3 cellular contexts compared by ENCODE assay signal in the genomic region with DNA sequence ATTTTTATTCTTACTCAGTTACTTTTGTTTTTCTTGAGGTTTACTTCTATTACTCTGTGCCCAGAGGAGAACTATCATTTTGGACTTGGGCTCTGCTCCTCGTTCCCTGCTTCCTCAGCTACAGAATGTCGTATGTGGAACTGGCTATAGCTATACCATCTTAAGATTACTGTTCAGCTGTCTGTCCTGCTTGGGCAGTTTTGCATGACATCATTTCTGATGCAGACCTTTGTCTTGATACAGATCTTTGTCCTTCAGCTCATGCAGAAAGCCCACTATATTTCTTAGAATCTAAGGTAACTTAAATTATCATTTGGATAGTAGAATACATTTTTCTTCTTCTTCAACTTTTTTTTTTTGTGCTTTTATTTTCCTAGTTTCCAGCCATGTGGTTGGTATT.
TF ChIP-seq lines count a peak whose summit lies in the region.

No MANE protein-coding gene starts in this region.

TF ChIP-seq in HEK293, 187 proteins besides CTCF, POLR2A, EP300 and RAD21:
- TF ChIP-seq ATF2 (tag by site-specific recombination; IDR thresholded peaks at IDR 0.05; ENCODE audit: low read depth) (0 out of 2 replicates have a peak, but pooled peaks have one; percentile 11), ZNF121 (tag by site-specific recombination; IDR thresholded peaks at IDR 0.05) (no peak)

TF ChIP-seq in K562, 482 proteins besides CTCF, POLR2A, EP300 and RAD21:
- TF ChIP-seq ETV6 (IDR thresholded peaks at IDR 0.05; ENCODE audit: borderline replicate concordance in 1 of 2, low read depth in 2 of 2, low read length in 1 of 2) = no peak
- TF ChIP-seq ETV6 (CRISPR knock-in tag; IDR thresholded peaks at IDR 0.05; ENCODE audit: borderline replicate concordance) = no peak
- TF ChIP-seq ATF7 (IDR thresholded peaks at IDR 0.05) = peak; percentile 53; the same call in 1 of the 2 replicates
- no peak for TF ChIP-seq HNRNPH1 (optimal IDR thresholded peaks at IDR 0.05; ENCODE audit: low read depth, low read length)
- TF ChIP-seq, protein P1, sequence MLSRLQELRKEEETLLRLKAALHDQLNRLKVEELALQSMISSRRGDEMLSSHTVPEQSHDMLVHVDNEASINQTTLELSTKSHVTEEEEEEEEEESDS (CRISPR knock-in tag; IDR thresholded peaks at IDR 0.05) = no peak
- no peak for TF ChIP-seq GATAD2A (IDR thresholded peaks at IDR 0.05)

TF ChIP-seq in GM23338, 12 proteins besides CTCF, POLR2A, EP300 and RAD21:
- TF ChIP-seq NANOG (IDR thresholded peaks at IDR 0.05; ENCODE audit: borderline replicate concordance) (no peak), JUNB (IDR thresholded peaks at IDR 0.05; ENCODE audit: unreplicated experiment) (no peak), EZH2 (IDR thresholded peaks at IDR 0.05; ENCODE audit: low read depth, unreplicated experiment) (no peak), ZNF462 (CRISPR knock-in tag; IDR thresholded peaks at IDR 0.05) (no peak), ZNF114 (CRISPR knock-in tag; IDR thresholded peaks at IDR 0.05) (no peak), ZNF331 (CRISPR knock-in tag; IDR thresholded peaks at IDR 0.05; ENCODE audit: low read depth) (no peak), POLR2AphosphoS5 (IDR thresholded peaks at IDR 0.05; ENCODE audit: low read depth) (no peak), EZH2phosphoT487 (IDR thresholded peaks at IDR 0.05; ENCODE audit: unreplicated experiment) (no peak), STAT1 (IDR thresholded peaks at IDR 0.05; ENCODE audit: unreplicated experiment) (no peak), CREB1 (CRISPR knock-in tag; IDR thresholded peaks at IDR 0.05; ENCODE audit: low read depth) (no peak)
- TF ChIP-seq, protein P2, sequence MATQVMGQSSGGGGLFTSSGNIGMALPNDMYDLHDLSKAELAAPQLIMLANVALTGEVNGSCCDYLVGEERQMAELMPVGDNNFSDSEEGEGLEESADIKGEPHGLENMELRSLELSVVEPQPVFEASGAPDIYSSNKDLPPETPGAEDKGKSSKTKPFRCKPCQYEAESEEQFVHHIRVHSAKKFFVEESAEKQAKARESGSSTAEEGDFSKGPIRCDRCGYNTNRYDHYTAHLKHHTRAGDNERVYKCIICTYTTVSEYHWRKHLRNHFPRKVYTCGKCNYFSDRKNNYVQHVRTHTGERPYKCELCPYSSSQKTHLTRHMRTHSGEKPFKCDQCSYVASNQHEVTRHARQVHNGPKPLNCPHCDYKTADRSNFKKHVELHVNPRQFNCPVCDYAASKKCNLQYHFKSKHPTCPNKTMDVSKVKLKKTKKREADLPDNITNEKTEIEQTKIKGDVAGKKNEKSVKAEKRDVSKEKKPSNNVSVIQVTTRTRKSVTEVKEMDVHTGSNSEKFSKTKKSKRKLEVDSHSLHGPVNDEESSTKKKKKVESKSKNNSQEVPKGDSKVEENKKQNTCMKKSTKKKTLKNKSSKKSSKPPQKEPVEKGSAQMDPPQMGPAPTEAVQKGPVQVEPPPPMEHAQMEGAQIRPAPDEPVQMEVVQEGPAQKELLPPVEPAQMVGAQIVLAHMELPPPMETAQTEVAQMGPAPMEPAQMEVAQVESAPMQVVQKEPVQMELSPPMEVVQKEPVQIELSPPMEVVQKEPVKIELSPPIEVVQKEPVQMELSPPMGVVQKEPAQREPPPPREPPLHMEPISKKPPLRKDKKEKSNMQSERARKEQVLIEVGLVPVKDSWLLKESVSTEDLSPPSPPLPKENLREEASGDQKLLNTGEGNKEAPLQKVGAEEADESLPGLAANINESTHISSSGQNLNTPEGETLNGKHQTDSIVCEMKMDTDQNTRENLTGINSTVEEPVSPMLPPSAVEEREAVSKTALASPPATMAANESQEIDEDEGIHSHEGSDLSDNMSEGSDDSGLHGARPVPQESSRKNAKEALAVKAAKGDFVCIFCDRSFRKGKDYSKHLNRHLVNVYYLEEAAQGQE (IDR thresholded peaks at IDR 0.05; ENCODE audit: unreplicated experiment) = no peak
- TF ChIP-seq, protein P3, sequence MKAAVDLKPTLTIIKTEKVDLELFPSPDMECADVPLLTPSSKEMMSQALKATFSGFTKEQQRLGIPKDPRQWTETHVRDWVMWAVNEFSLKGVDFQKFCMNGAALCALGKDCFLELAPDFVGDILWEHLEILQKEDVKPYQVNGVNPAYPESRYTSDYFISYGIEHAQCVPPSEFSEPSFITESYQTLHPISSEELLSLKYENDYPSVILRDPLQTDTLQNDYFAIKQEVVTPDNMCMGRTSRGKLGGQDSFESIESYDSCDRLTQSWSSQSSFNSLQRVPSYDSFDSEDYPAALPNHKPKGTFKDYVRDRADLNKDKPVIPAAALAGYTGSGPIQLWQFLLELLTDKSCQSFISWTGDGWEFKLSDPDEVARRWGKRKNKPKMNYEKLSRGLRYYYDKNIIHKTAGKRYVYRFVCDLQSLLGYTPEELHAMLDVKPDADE (IDR thresholded peaks at IDR 0.05) = no peak
